Comparison of ENCODE assay signal across 28 cellular contexts in the genomic region with DNA sequence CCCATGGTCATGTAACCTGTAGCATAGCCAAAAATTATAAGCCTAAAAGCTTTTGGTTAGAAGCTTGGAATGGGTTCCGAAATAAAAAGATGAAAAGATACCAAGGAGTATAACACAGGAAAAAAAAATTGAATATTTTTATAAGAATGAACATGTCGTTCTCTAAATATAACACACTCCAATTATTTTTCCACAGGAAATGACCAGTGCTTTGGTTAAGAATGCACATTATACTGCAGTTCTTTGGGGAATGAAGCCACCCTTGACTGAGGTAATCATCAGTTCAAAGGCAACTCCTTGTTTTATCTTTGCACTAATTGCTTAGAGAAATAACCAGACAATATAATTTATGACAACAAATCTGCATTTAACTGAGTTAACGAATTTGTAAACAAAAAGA. TPM values are rescaled to one million over a fixed set of nuclear protein-coding genes. Genes with fewer than 3 reads are reported as not detected.
"Had no signal": no experiment of that assay in that cellular context is flagged by ENCODE, and none has a peak within 500 bp of the region (broad histone marks: within the 10 kb centered on the region; RNA-seq: fewer than 3 reads in every experiment).

No MANE protein-coding gene starts in this region.

- FAIRE-seq: kidney, urothelium cell line had no signal

- H3K4me2 ChIP-seq: hepatocyte, smooth muscle cell had no signal

- DNase-seq: cortex of kidney; dorsolateral prefrontal cortex; effector CD4-positive, alpha-beta T cell; foreskin fibroblast; gastrocnemius medialis; heart left ventricle; kidney; naive thymus-derived CD8-positive, alpha-beta T cell; nephron progenitor cell; nucleus accumbens; stimulated activated CD4-positive, alpha-beta T cell treated with anti-CD3 and anti-CD28 coated beads, Interleukin-12 subunit alpha, Interleukin-12 subunit beta, amount 100 ng/mL, for 4 hours; stimulated activated CD4-positive, alpha-beta T cell treated with anti-CD3 and anti-CD28 coated beads, Interleukin-1b, Interleukin-23, amount 100 ng/mL, for 48 hours; stimulated activated CD4-positive, alpha-beta T cell treated with anti-CD3 and anti-CD28 coated beads, Interleukin-4, amount 100 ng/mL, for 1 hour; stimulated activated CD8-positive, alpha-beta memory T cell treated with anti-CD3 and anti-CD28 coated beads, Interleukin-4, amount 100 ng/mL, for 48 hours; stimulated activated naive CD4-positive, alpha-beta T cell; stimulated activated naive CD8-positive, alpha-beta T cell treated with anti-CD3 and anti-CD28 coated beads, Interleukin-15, amount 100 ng/mL, for 72 hours; upper lobe of left lung had no signal

- H3K36me3 ChIP-seq: gastrocnemius medialis, prostate gland, right atrium auricular region, tibial nerve, upper lobe of left lung had no signal

- H3K27ac ChIP-seq: dorsolateral prefrontal cortex, epithelial cell of prostate, gastrocnemius medialis, hepatocyte, parathyroid adenoma, right atrium auricular region, upper lobe of left lung had no signal

- H3K79me2 ChIP-seq: parathyroid adenoma had no signal

- H3K4me1 ChIP-seq: gastrocnemius medialis, parathyroid adenoma had no signal

- H2AFZ ChIP-seq: hepatocyte, parathyroid adenoma had no signal

- ATAC-seq: esophagus mucosa; gastrocnemius medialis; left lobe of liver; naive thymus-derived CD8-positive, alpha-beta T cell; sciatic nerve; stimulated activated naive CD8-positive, alpha-beta T cell treated with anti-CD3 and anti-CD28 coated beads, Interleukin-15, amount 100 ng/mL, for 72 hours had no signal

- H3K27me3 ChIP-seq: dorsolateral prefrontal cortex, gastrocnemius medialis, heart left ventricle, hepatocyte, right atrium auricular region, tibial nerve, upper lobe of left lung had no signal

- H3K9me3 ChIP-seq: gastrocnemius medialis, heart left ventricle, prostate gland, right atrium auricular region, tibial nerve, upper lobe of left lung had no signal

- H3K4me3 ChIP-seq: dorsolateral prefrontal cortex, gastrocnemius medialis, heart left ventricle, hepatocyte, prostate gland, right atrium auricular region, smooth muscle cell, tibial nerve, upper lobe of left lung had no signal

RNA-seq across cellular contexts. Expression of a gene that starts 6.6 kb away (rescaled TPM):
- polyA plus RNA-seq: naive thymus-derived CD8-positive, alpha-beta T cell had no signal

RNA-seq across cellular contexts. Expression of a gene that starts 30.8 kb away (rescaled TPM):
- total RNA-seq: naive thymus-derived CD8-positive, alpha-beta T cell had no signal
- polyA plus RNA-seq: naive thymus-derived CD8-positive, alpha-beta T cell had no signal
